9 cellular contexts compared by ENCODE assay signal in the genomic region with DNA sequence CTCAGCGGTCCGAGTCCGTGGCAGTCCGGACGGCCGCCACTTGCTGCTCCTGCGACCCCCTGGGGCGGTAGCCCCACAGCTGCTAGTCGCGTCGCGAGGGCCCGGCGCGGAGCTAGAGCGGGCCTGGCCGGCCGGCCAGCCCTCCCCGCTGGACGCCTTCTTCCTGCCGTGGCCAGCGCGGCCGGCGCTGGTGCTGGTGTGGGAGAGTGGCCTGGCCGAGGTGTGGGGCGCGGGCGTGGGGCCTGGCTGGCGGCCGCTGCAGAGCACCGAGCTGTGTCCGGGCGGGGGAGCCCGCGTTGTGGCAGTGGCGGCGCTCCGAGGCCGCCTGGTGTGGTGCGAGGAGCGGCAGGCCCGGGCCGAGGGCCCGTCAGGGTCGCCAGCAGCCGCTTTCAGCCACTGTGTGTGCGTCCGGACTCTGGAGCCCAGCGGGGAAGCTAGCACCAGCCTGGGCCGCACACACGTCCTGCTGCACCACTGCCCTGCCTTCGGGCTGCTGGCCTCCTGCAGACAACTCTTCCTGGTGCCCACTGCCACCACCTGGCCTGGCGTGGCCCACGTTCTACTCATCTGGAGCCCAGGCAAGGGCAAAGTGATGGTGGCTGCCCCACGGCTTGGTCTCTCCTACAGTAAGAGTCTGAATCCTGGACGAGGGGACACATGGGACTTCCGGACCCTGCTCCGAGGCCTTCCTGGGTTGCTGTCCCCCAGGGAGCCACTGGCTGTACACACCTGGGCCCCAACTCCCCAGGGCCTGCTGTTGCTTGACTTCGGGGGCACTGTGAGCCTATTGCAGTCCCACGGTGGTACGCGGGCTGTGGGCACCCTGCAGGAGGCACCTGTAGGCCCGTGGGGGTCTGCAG. TPM values are rescaled to one million over a fixed set of nuclear protein-coding genes. Genes with fewer than 3 reads are reported as not detected.
DNase-seq lines count a peak whose midpoint lies in the region; ATAC-seq, FAIRE-seq and TF ChIP-seq lines count a peak whose summit lies in the region.
"Had no signal": no experiment of that assay in that cellular context is flagged by ENCODE, and none has a peak within 500 bp of the region (broad histone marks: within the 10 kb centered on the region; RNA-seq: fewer than 3 reads in every experiment).

No MANE protein-coding gene starts in this region.

- DNase-seq in DMS 273 (lab: John Stamatoyannopoulos, UW; ENCODE audit: unreplicated experiment) (peak; percentile 47), DMS 273 treated with DMSO at 0.1 percent for 48 hours (lab: John Stamatoyannopoulos, UW) (no peak), GM23338 (ENCODE audit: low spot score) (peak; percentile 76), head of caudate nucleus (peak in 32 of 42 donors; percentile 10 to 58 (median 34)), pancreas (peak in 4 of 6 donors; percentile 53 to 85 (median 70)), T1000 (lab: John Stamatoyannopoulos, UW) (no peak)
- peak; percentile 22 for DNase-seq in activated naive CD4-positive, alpha-beta T cell treated with anti-CD3 and anti-CD28 coated beads, Interleukin-2, amount 50 U/mL, for 16 hours

- H3K4me1 Mint-ChIP-seq in GM23338, result peaks cover 14% of the 10 kb centered on the region; the same call in 2 of the 3 replicates

- no peaks in the 10 kb centered on the region; the same call in 1 of the 2 replicates for H3K79me2 ChIP-seq in GM23338 (replicated peaks; ENCODE audit: insufficient read depth)
- peaks cover 24% of the 10 kb centered on the region for H3K79me2 ChIP-seq in Loucy (ENCODE audit: insufficient read depth, low read length)

- H3K9me3 ChIP-seq in Loucy (ENCODE audit: insufficient read depth, low read depth, low read length) (no peaks in the 10 kb centered on the region), pancreas (no peaks in the 10 kb centered on the region)

- H3K27me3 Mint-ChIP-seq in GM23338 (ENCODE audit: insufficient read depth, low read depth, poor library complexity), result peaks cover 3% of the 10 kb centered on the region

- H2AFZ ChIP-seq in GM23338 (peak overlapping the region; percentile 48; the same call in 1 of the 2 replicates), Loucy (ENCODE audit: low read length) (peak overlapping the region; percentile 71; the same call in 1 of the 2 replicates)

- H3K4me2 ChIP-seq in GM23338, result peak overlapping the region; percentile 80
- H3K4me2 ChIP-seq in Loucy (ENCODE audit: low read depth, low read length, poor library complexity, severe bottlenecking), result peak overlapping the region; percentile 94

- H3K36me3 Mint-ChIP-seq in GM23338 (ENCODE audit: low read depth), result no peaks in the 10 kb centered on the region

- WGBS in pancreas, 2 donors, result 4 to 9% methylated on average over 41 to 64 of the region's 64 CpGs

- FAIRE-seq in pancreas (lab: Jason Lieb, UNC), result no peak
- FAIRE-seq: A204.1 had no signal

- no peak overlapping the region for H3K27ac Mint-ChIP-seq in GM23338

- H3K27ac ChIP-seq in GM23338 (ENCODE audit: low read depth), result no peak overlapping the region
- H3K27ac ChIP-seq in pancreas, result peak overlapping the region; percentile 90 to 95 (median 90)

- H3F3A ChIP-seq in GM23338 (replicated peaks; ENCODE audit: low read depth), result peaks cover 10% of the 10 kb centered on the region; the same call in 1 of the 2 replicates
- peaks cover 7% of the 10 kb centered on the region; the same call in 1 of the 2 replicates for H3F3A ChIP-seq in Loucy (ENCODE audit: low read depth)

- H3K4me3 ChIP-seq in GM23338 (peak overlapping the region; percentile 90), Loucy (ENCODE audit: low read length, poor library complexity, severe bottlenecking) (peak overlapping the region; percentile 87), pancreas (peak overlapping the region; percentile 96 to 99 (median 98))

- TF ChIP-seq CTCF in GM23338 (conservative IDR thresholded peaks at IDR 0.05; ENCODE audit: low read depth in 2 of 2) (no peak), Loucy (conservative IDR thresholded peaks at IDR 0.05; ENCODE audit: low read length) (0 out of 2 replicates have a peak, but pooled peaks have one; percentile 14), pancreas (IDR thresholded peaks at IDR 0.05) (no peak)

- H3K36me3 ChIP-seq in GM23338 (ENCODE audit: insufficient read depth) (no peaks in the 10 kb centered on the region), Loucy (ENCODE audit: insufficient read depth, low read length) (no peaks in the 10 kb centered on the region), pancreas (no peaks in the 10 kb centered on the region)

- intact Hi-C loops in head of caudate nucleus (cut with DNase I), result loop anchor here (2.0 kb wide), 1 partner anchor 53 kb away; no protein-coding TSS in a partner anchor
- intact Hi-C loops in pancreas (cut with DNase I), result no loop called here

- H3K27me3 ChIP-seq in GM23338 (ENCODE audit: insufficient read depth) (no peaks in the 10 kb centered on the region), Loucy (ENCODE audit: insufficient read depth, low read length, poor library complexity, severe bottlenecking) (no peaks in the 10 kb centered on the region), pancreas (no peaks in the 10 kb centered on the region)

- no peaks in the 10 kb centered on the region for H3K9me2 ChIP-seq in GM23338 (ENCODE audit: insufficient read depth)
- no peaks in the 10 kb centered on the region for H3K9me2 ChIP-seq in Loucy (replicated peaks; ENCODE audit: low read depth, low read length)

- H3K4me3 Mint-ChIP-seq in GM23338, result peak overlapping the region; percentile 82

- H4K20me1 ChIP-seq in GM23338 (replicated peaks; ENCODE audit: insufficient read depth) (no peaks in the 10 kb centered on the region), Loucy (ENCODE audit: insufficient read depth, low read length, poor library complexity, severe bottlenecking) (peaks cover 20% of the 10 kb centered on the region)

- H3K4me1 ChIP-seq in GM23338 (ENCODE audit: insufficient read depth) (peaks cover 4% of the 10 kb centered on the region; the same call in 1 of the 2 replicates), Loucy (ENCODE audit: insufficient read depth, low read length, poor library complexity, severe bottlenecking) (peaks cover 16% of the 10 kb centered on the region), pancreas (peaks cover 7 to 18% (median 9%) of the 10 kb centered on the region in 3 donors)

- peak overlapping the region; percentile 86 for H3K9ac ChIP-seq in Loucy (ENCODE audit: low read depth, low read length, poor library complexity, severe bottlenecking)

- no peaks in the 10 kb centered on the region for H3K9me3 Mint-ChIP-seq in GM23338

- ATAC-seq in GM23338 (peak; percentile 82), pancreas (peak; percentile 38 to 64 (median 54))

TF ChIP-seq in GM23338, 12 proteins besides CTCF, POLR2A, EP300 and RAD21:
- TF ChIP-seq EZH2phosphoT487 (IDR thresholded peaks at IDR 0.05; ENCODE audit: unreplicated experiment), result no peak

RNA-seq across cellular contexts. Expression of gene HPS6, which starts 0.6 kb away (rescaled TPM):
- 20.3 and 28.7 TPM in 2 replicates for total RNA-seq in GM23338 (2014; rRNA removed; shearing (Covaris generic))
- polyA plus RNA-seq in GM23338 (2016; fragmentation: Nextera tagmentation; extraction: Ambion mirVana) (4.2 and 4.3 TPM in 2 replicates), pancreas (1 to 10 TPM; 5.2 to 6.8 TPM)
- total RNA-seq in pancreas, result 10 to 100 TPM in 2 of 6 donors, 1 to 10 TPM in 4; 6.2 to 11.6 (median 8.6) TPM

RNA-seq across cellular contexts. Expression of gene ARMH3, which starts 9.8 kb away (rescaled TPM):
- total RNA-seq in GM23338 (2014; rRNA removed; shearing (Covaris generic)), result 11.1 and 97.4 TPM in 2 replicates
- polyA plus RNA-seq in GM23338 (2016; fragmentation: Nextera tagmentation; extraction: Ambion mirVana) (8.0 and 8.7 TPM in 2 replicates), pancreas (10 to 100 TPM in 1 of 2 donors, 1 to 10 TPM in 1; 7.5 to 11.5 TPM)
- total RNA-seq in pancreas, result 10 to 100 TPM in 5 of 6 donors, 1 to 10 TPM in 1; 7.8 to 15.8 (median 10.7) TPM

RNA-seq across cellular contexts. Expression of gene LDB1, which starts 54.4 kb away (rescaled TPM):
- 52.9 and 69.3 TPM in 2 replicates for total RNA-seq in GM23338 (2014; rRNA removed; shearing (Covaris generic))
- polyA plus RNA-seq in GM23338 (2016; fragmentation: Nextera tagmentation; extraction: Ambion mirVana) (16.3 and 19.4 TPM in 2 replicates), pancreas (10 to 100 TPM; 20.1 to 26.2 TPM)
- 10 to 100 TPM; 12.5 to 32.1 (median 16.5) TPM for total RNA-seq in pancreas

Comparison
In these comparisons a context has a peak if more than half of its experiments do, and no peak if none do; other contexts are left out.
1. DNase-seq: peak in DMS 273 (single experiment), GM23338 (single experiment), activated naive CD4-positive, alpha-beta T cell treated with anti-CD3 and anti-CD28 coated beads, Interleukin-2, amount 50 U/mL, for 16 hours (single experiment), head of caudate nucleus (32 of 42) and pancreas (4 of 6); none in DMS 273 treated with DMSO at 0.1 percent for 48 hours (single experiment) and T1000 (single experiment).
2. Peak in every context shown above with its lines, with median percentiles within 50 percentile points of each other: H3K4me3 ChIP-seq.